12 cellular contexts compared by ENCODE assay signal in genomic region chr7:134854816-134855215, GRCh38.
A peak's percentile ranks its signal among the peaks of the same experiment; 100 is the strongest.
DNase-seq lines count a peak whose midpoint lies in the region; ATAC-seq and TF ChIP-seq lines count a peak whose summit lies in the region.
"Had no signal": no experiment of that assay in that cellular context is flagged by ENCODE, and none has a peak within 500 bp of the region (broad histone marks: within the 10 kb centered on the region; RNA-seq: fewer than 3 reads in every experiment).

No MANE protein-coding gene starts in this region.

- no peak overlapping the region for H3K4me3 ChIP-seq in breast epithelium
- H3K4me3 ChIP-seq in right atrium auricular region: no peak overlapping the region

- H3K27me3 Mint-ChIP-seq in MCF 10A (ENCODE audit: insufficient read depth, unreplicated experiment): no peaks in the 10 kb centered on the region
- H3K27me3 Mint-ChIP-seq in type B pancreatic cell: no peaks in the 10 kb centered on the region
- no peaks in the 10 kb centered on the region for H3K27me3 Mint-ChIP-seq in progenitor cell of endocrine pancreas
- H3K27me3 Mint-ChIP-seq: central memory CD8-positive, alpha-beta T cell; stimulated activated naive B cell treated with anti-CD40 and anti-IgM and Interleukin-4, amounts not matched to agents 10 μg/mL and 1 μg/mL and 100 μg/mL, for 72 hours had no signal

- H3K9me3 Mint-ChIP-seq in MCF 10A (ENCODE audit: unreplicated experiment) (no peaks in the 10 kb centered on the region), type B pancreatic cell (no peaks in the 10 kb centered on the region), progenitor cell of endocrine pancreas (ENCODE audit: low read depth) (peaks cover 4% of the 10 kb centered on the region)
- H3K9me3 Mint-ChIP-seq in activated naive CD4-positive, alpha-beta T cell treated with anti-CD3 and anti-CD28 coated beads, Interleukin-2, amount 50 U/mL, for 72 hours: peaks cover 11 to 27% of the 10 kb centered on the region in 2 donors
- H3K9me3 Mint-ChIP-seq: central memory CD8-positive, alpha-beta T cell had no signal

- H3K9me3 ChIP-seq in breast epithelium (no peaks in the 10 kb centered on the region), right atrium auricular region (no peaks in the 10 kb centered on the region)

- CTCF ChIA-PET in MCF 10A (lab: Yijun Ruan, JAX): interaction anchor here (0.6 to 1.0 kb wide), 2 partner anchors 86 to 165 kb away, joined by 3 to 5 read pairs; no protein-coding TSS in a partner anchor

- H3K27me3 ChIP-seq in breast epithelium: no peaks in the 10 kb centered on the region
- H3K27me3 ChIP-seq in right atrium auricular region: no peaks in the 10 kb centered on the region

- H3K27ac ChIP-seq in breast epithelium (peak overlapping the region; percentile 41 to 42), right atrium auricular region (peak overlapping the region; percentile 70 to 76)

- H3K4me1 ChIP-seq in breast epithelium: peaks cover 0 to 11% of the 10 kb centered on the region in 2 donors
- H3K4me1 ChIP-seq in right atrium auricular region: peaks cover 0 to 42% of the 10 kb centered on the region in 2 donors

- H3K27ac Mint-ChIP-seq in MCF 10A (ENCODE audit: low read depth, unreplicated experiment) (no peak overlapping the region), type B pancreatic cell (peak overlapping the region; percentile 2), progenitor cell of endocrine pancreas (no peak overlapping the region)
- peak overlapping the region; percentile 25 to 32 for H3K27ac Mint-ChIP-seq in activated naive CD4-positive, alpha-beta T cell treated with anti-CD3 and anti-CD28 coated beads, Interleukin-2, amount 50 U/mL, for 72 hours
- H3K27ac Mint-ChIP-seq: stimulated activated naive B cell treated with anti-CD40 and anti-IgM and Interleukin-4, amounts not matched to agents 10 μg/mL and 1 μg/mL and 100 μg/mL, for 72 hours had no signal

- ATAC-seq in activated naive CD4-positive, alpha-beta T cell treated with anti-CD3 and anti-CD28 coated beads, Interleukin-2, amount 50 U/mL, for 72 hours: peak in 1 of 2 donors; percentile 26
- ATAC-seq in HG02852 (IDR thresholded peaks at IDR 0.05; ENCODE audit: unreplicated experiment): no peak

- H3K36me3 Mint-ChIP-seq in MCF 10A (ENCODE audit: insufficient read depth, unreplicated experiment): no peaks in the 10 kb centered on the region
- H3K36me3 Mint-ChIP-seq in activated naive CD4-positive, alpha-beta T cell treated with anti-CD3 and anti-CD28 coated beads, Interleukin-2, amount 50 U/mL, for 72 hours: peaks cover 11 to 42% of the 10 kb centered on the region in 2 donors
- peaks cover 10% of the 10 kb centered on the region for H3K36me3 Mint-ChIP-seq in type B pancreatic cell
- peaks cover 1% of the 10 kb centered on the region for H3K36me3 Mint-ChIP-seq in progenitor cell of endocrine pancreas (ENCODE audit: insufficient read depth)

- H3K4me3 Mint-ChIP-seq in MCF 10A (ENCODE audit: unreplicated experiment) (no peak overlapping the region), type B pancreatic cell (peak overlapping the region; percentile 11), progenitor cell of endocrine pancreas (ENCODE audit: low read depth) (no peak overlapping the region)
- H3K4me3 Mint-ChIP-seq: central memory CD8-positive, alpha-beta T cell; stimulated activated naive B cell treated with anti-CD40 and anti-IgM and Interleukin-4, amounts not matched to agents 10 μg/mL and 1 μg/mL and 100 μg/mL, for 72 hours had no signal

- intact Hi-C loops in breast epithelium (cut with DNase I; ENCODE audit: low total_unique reads): no loop called here
- intact Hi-C loops in MCF 10A (cut with micrococcal nuclease): no loop called here

- no peaks in the 10 kb centered on the region for H3K36me3 ChIP-seq in breast epithelium
- peaks cover 37% of the 10 kb centered on the region for H3K36me3 ChIP-seq in right atrium auricular region

- no peak for TF ChIP-seq POLR2A in breast epithelium (IDR thresholded peaks at IDR 0.05)

- TF ChIP-seq CTCF in breast epithelium (IDR thresholded peaks at IDR 0.05) (no peak), MCF 10A (IDR thresholded peaks at IDR 0.05; ENCODE audit: unreplicated experiment) (no peak), right atrium auricular region (IDR thresholded peaks at IDR 0.05) (no peak), type B pancreatic cell (conservative IDR thresholded peaks at IDR 0.05) (no peak), progenitor cell of endocrine pancreas (IDR thresholded peaks at IDR 0.05; ENCODE audit: unreplicated experiment) (no peak)

- H3K4me1 Mint-ChIP-seq in MCF 10A (ENCODE audit: insufficient read depth, unreplicated experiment) (peaks cover 6% of the 10 kb centered on the region), type B pancreatic cell (ENCODE audit: unreplicated experiment) (peaks cover 54% of the 10 kb centered on the region), progenitor cell of endocrine pancreas (ENCODE audit: low read depth) (peaks cover 27% of the 10 kb centered on the region)
- H3K4me1 Mint-ChIP-seq: central memory CD8-positive, alpha-beta T cell had no signal

- no TSS peak for BruUV-seq in MCF 10A (replicated peaks; lab: Mats Ljungman, UMichigan)

- POLR2A ChIA-PET in MCF 10A (lab: Yijun Ruan, JAX): interaction anchor here (1.4 kb wide), 1 partner anchor 31 kb away, joined by 5 read pairs; no protein-coding TSS in a partner anchor

- no peak for DNase-seq in breast epithelium (ENCODE audit: low spot score in 2 of 2)
- no peak for DNase-seq in MCF 10A (ENCODE audit: unreplicated experiment)
- DNase-seq in activated naive CD4-positive, alpha-beta T cell treated with anti-CD3 and anti-CD28 coated beads, Interleukin-2, amount 50 U/mL, for 72 hours (ENCODE audit: low spot score in 2 of 2): no peak
- no peak for DNase-seq in right atrium auricular region (ENCODE audit: low spot score)
- no peak for DNase-seq in type B pancreatic cell (ENCODE audit: extremely low spot score, unreplicated experiment)
- DNase-seq in progenitor cell of endocrine pancreas (ENCODE audit: low spot score, unreplicated experiment): no peak
- DNase-seq in GM03348 (ENCODE audit: low spot score): no peak
- DNase-seq: C1 segment of cervical spinal cord; SHP77; stimulated activated naive B cell treated with anti-CD40 and anti-IgM and Interleukin-4, amounts not matched to agents 10 μg/mL and 1 μg/mL and 100 μg/mL, for 72 hours had no signal

Comparison
In these comparisons a context has a peak if more than half of its experiments do, and no peak if none do; other contexts are left out.
1. H3K27ac Mint-ChIP-seq: peak in activated naive CD4-positive, alpha-beta T cell treated with anti-CD3 and anti-CD28 coated beads, Interleukin-2, amount 50 U/mL, for 72 hours (2 of 2) and type B pancreatic cell (single experiment); none in MCF 10A (single experiment) and progenitor cell of endocrine pancreas (single experiment).